Comparison of ENCODE assay signal across 19 cellular contexts in genomic region chr10:43898592-43898991, GRCh38.
"Had no signal": no experiment of that assay in that cellular context is flagged by ENCODE, and none has a peak within 500 bp of the region (broad histone marks: within the 10 kb centered on the region; RNA-seq: fewer than 3 reads in every experiment).

No MANE protein-coding gene starts in this region.

- H3K4me2 ChIP-seq: SK-N-SH had no signal

- H3K9me3 ChIP-seq: SK-N-SH had no signal

- DNase-seq: KBM-7, MV-4-11, NCI-H1048, NCI-H1436, NCI-H187, NCI-H2029, NCI-H2081 treated with DMSO at 0.1 percent for 48 hours, NCI-H2171, NCI-H226, NCI-H446, NCI-H510A, NCI-H524 treated with DMSO at 0.1 percent for 48 hours, NCI-H69, NCI-H774, Right ventricle myocardium superior, RPMI8226, SW 1271 had no signal

- H3K27ac ChIP-seq: HL-60 had no signal

- H3K9ac ChIP-seq: SK-N-SH had no signal
